ENCODE assay signal across 8 cellular contexts in genomic region chr7:92528188-92528957, GRCh38.
DNase-seq lines count a peak whose midpoint lies in the region; ATAC-seq and FAIRE-seq lines count a peak whose summit lies in the region.

Gene PEX1, minus strand, starts transcription at chr7:92528520. Its CDS starts 85 bp downstream, at chr7:92528435.
Gene RBM48, plus strand, starts transcription at chr7:92528795. Its CDS starts 19 bp downstream, at chr7:92528814.

- DNase-seq in C1 segment of cervical spinal cord (lab: John Stamatoyannopoulos, UW): peak; percentile 74 to 98 (median 94)
- peak; percentile 99 to 100 for DNase-seq in NCI-H526 (lab: John Stamatoyannopoulos, UW)
- peak; percentile 96 for DNase-seq in activated CD4-positive, alpha-beta T cell treated with anti-CD3 and anti-CD28 coated beads for 48 hours
- DNase-seq in kidney tubule cell (ENCODE audit: low spot score): peak; percentile 100
- DNase-seq in stimulated activated CD4-positive, alpha-beta T cell treated with anti-CD3 and anti-CD28 coated beads, Interleukin-1b, Interleukin-23, amount 100 ng/mL, for 24 hours (ENCODE audit: low read depth in 4 of 4, low spot score in 1 of 4): peak; percentile 78 to 90 (median 86)

- peak; percentile 98 for ATAC-seq in GM19324 (IDR thresholded peaks at IDR 0.05; ENCODE audit: low FRiP score, unreplicated experiment)
- peak; percentile 91 for ATAC-seq in HG03469 (IDR thresholded peaks at IDR 0.05; ENCODE audit: unreplicated experiment)

- peak; percentile 38 for FAIRE-seq in colon (lab: Jason Lieb, UNC)

Comparison
In these comparisons a context has a peak if more than half of its experiments do, and no peak if none do; other contexts are left out.
1. Peak in every context shown above with its lines: DNase-seq and ATAC-seq.